Comparison of ENCODE assay signal across 8 cellular contexts in genomic region chr16:2150418-2151187, GRCh38. TPM values are rescaled to one million over a fixed set of nuclear protein-coding genes. Genes with fewer than 3 reads are reported as not detected.
DNase-seq lines count a peak whose midpoint lies in the region.

No MANE protein-coding gene starts in this region.

- peak; percentile 39 for DNase-seq in activated CD4-positive, alpha-beta T cell treated with anti-CD3 and anti-CD28 coated beads for 48 hours
- DNase-seq in activated CD4-positive, alpha-beta T cell treated with anti-CD3 and anti-CD28 coated beads for 4 hours: no peak
- peak; percentile 34 for DNase-seq in NCI-H345 treated with DMSO at 0.1 percent for 48 hours (lab: John Stamatoyannopoulos, UW; ENCODE audit: unreplicated experiment)
- peak; percentile 70 for DNase-seq in cerebellum (ENCODE audit: low spot score)
- peak; percentile 21 to 26 for DNase-seq in stimulated activated CD4-positive, alpha-beta T cell treated with anti-CD3 and anti-CD28 coated beads, Interleukin-2, amount 100 ng/mL, for 48 hours
- DNase-seq in midbrain (lab: John Stamatoyannopoulos, UW): no peak
- DNase-seq in AML-193 (lab: John Stamatoyannopoulos, UW): no peak
- no peak for DNase-seq in activated CD4-positive, CD25-positive, alpha-beta regulatory T cell treated with anti-CD3 and anti-CD28 coated beads, Interleukin-2, amount 50 U/mL, for 72 hours

RNA-seq across cellular contexts. Expression of gene RAB26, which starts 2.2 kb away (rescaled TPM):
- 11.4 TPM for total RNA-seq in cerebellum

RNA-seq across cellular contexts. Expression of gene TRAF7, which starts 5.0 kb away (rescaled TPM):
- total RNA-seq in cerebellum: 23.7 TPM

RNA-seq across cellular contexts. Expression of gene PKD1, which starts 14.9 kb away (rescaled TPM):
- 120 TPM for total RNA-seq in cerebellum

RNA-seq across cellular contexts. Expression of gene CASKIN1, which starts 45.8 kb away (rescaled TPM):
- total RNA-seq in cerebellum: 19.0 TPM

RNA-seq across cellular contexts. Expression of gene MLST8, which starts 54.7 kb away (rescaled TPM):
- 8.9 TPM for total RNA-seq in cerebellum

Comparison
In these comparisons a context has a peak if more than half of its experiments do, and no peak if none do; other contexts are left out.
1. DNase-seq: peak in activated CD4-positive, alpha-beta T cell treated with anti-CD3 and anti-CD28 coated beads for 48 hours (single experiment), NCI-H345 treated with DMSO at 0.1 percent for 48 hours (single experiment), cerebellum (single experiment) and stimulated activated CD4-positive, alpha-beta T cell treated with anti-CD3 and anti-CD28 coated beads, Interleukin-2, amount 100 ng/mL, for 48 hours (2 of 2); none in activated CD4-positive, alpha-beta T cell treated with anti-CD3 and anti-CD28 coated beads for 4 hours (0 of 2), midbrain (single experiment), AML-193 (0 of 2) and activated CD4-positive, CD25-positive, alpha-beta regulatory T cell treated with anti-CD3 and anti-CD28 coated beads, Interleukin-2, amount 50 U/mL, for 72 hours (single experiment).